Comparison of ENCODE assay signal across 23 cellular contexts in genomic region chr16:57960310-57960709, GRCh38. TPM values are rescaled to one million over a fixed set of nuclear protein-coding genes. Genes with fewer than 3 reads are reported as not detected.
DNase-seq lines count a peak whose midpoint lies in the region; ATAC-seq lines count a peak whose summit lies in the region.
"Had no signal": no experiment of that assay in that cellular context is flagged by ENCODE, and none has a peak within 500 bp of the region (broad histone marks: within the 10 kb centered on the region; RNA-seq: fewer than 3 reads in every experiment).

No MANE protein-coding gene starts in this region.

- H3K36me3 ChIP-seq in trophoblast cell (ENCODE audit: control insufficient read depth in 1 of 2, insufficient read depth in 2 of 2, low read length in 2 of 2) = no peaks in the 10 kb centered on the region
- H3K36me3 ChIP-seq: BE2C had no signal

- no peak overlapping the region for H3K9ac ChIP-seq in trophoblast cell (ENCODE audit: low read length)
- H3K9ac ChIP-seq: GM23248 had no signal

- H2BK5ac ChIP-seq in trophoblast cell (ENCODE audit: low read depth, low read length, poor library complexity) = no peak overlapping the region

- no peaks in the 10 kb centered on the region for H3K4me1 Mint-ChIP-seq in stimulated activated naive CD8-positive, alpha-beta T cell treated with anti-CD3 and anti-CD28 coated beads, Interleukin-15, amount 100 ng/mL, for 72 hours
- H3K4me1 Mint-ChIP-seq: CD4-positive, CD25-positive, alpha-beta regulatory T cell; CD8-positive, alpha-beta memory T cell had no signal

- H3K27ac ChIP-seq in trophoblast cell (ENCODE audit: low read depth, low read length) = no peak overlapping the region
- H3K27ac ChIP-seq: A549, C4-2B, GM23248 had no signal

- no peak overlapping the region for H3K4ac ChIP-seq in trophoblast cell (ENCODE audit: low read depth, low read length)

- no peak overlapping the region for H2AK5ac ChIP-seq in trophoblast cell (ENCODE audit: low read length)

- ATAC-seq in stimulated activated naive CD8-positive, alpha-beta T cell treated with anti-CD3 and anti-CD28 coated beads, Interleukin-15, amount 100 ng/mL, for 72 hours = peak; percentile 7
- ATAC-seq in stimulated activated naive CD8-positive, alpha-beta T cell treated with anti-CD3 and anti-CD28 coated beads, Interleukin-15, Interleukin-2, amounts not matched to agents 100 U/mL and 50 U/mL, for 24 hours = no peak
- no peak for ATAC-seq in HG03442 (IDR thresholded peaks at IDR 0.05; ENCODE audit: unreplicated experiment)
- ATAC-seq: A549, HCT116 had no signal

- H4K91ac ChIP-seq in trophoblast cell (ENCODE audit: low read depth, low read length) = peak overlapping the region; percentile 29

- no peaks in the 10 kb centered on the region for H3K9me3 ChIP-seq in trophoblast cell (ENCODE audit: insufficient read depth, low read depth, low read length)
- H3K9me3 ChIP-seq: A549, BE2C had no signal

- no peak overlapping the region for H2BK12ac ChIP-seq in trophoblast cell (ENCODE audit: low read length)

- H3K9me3 Mint-ChIP-seq in stimulated activated naive CD8-positive, alpha-beta T cell treated with anti-CD3 and anti-CD28 coated beads, Interleukin-15, amount 100 ng/mL, for 72 hours = no peaks in the 10 kb centered on the region
- H3K9me3 Mint-ChIP-seq: CD4-positive, CD25-positive, alpha-beta regulatory T cell; CD8-positive, alpha-beta memory T cell; H9 had no signal

- H3K18ac ChIP-seq in trophoblast cell (ENCODE audit: low read length) = peak overlapping the region; percentile 38

- no peak overlapping the region for H4K12ac ChIP-seq in trophoblast cell (ENCODE audit: low read depth, low read length)

- no peak overlapping the region for H3K4me3 Mint-ChIP-seq in stimulated activated naive CD8-positive, alpha-beta T cell treated with anti-CD3 and anti-CD28 coated beads, Interleukin-15, amount 100 ng/mL, for 72 hours
- H3K4me3 Mint-ChIP-seq: CD4-positive, CD25-positive, alpha-beta regulatory T cell; CD8-positive, alpha-beta memory T cell had no signal

- no peak overlapping the region for H2BK120ac ChIP-seq in trophoblast cell (ENCODE audit: insufficient read depth, low read length, poor library complexity)

- no peak overlapping the region for H4K8ac ChIP-seq in trophoblast cell (ENCODE audit: low read depth, low read length)

- H3K23ac ChIP-seq in trophoblast cell (ENCODE audit: low read length) = no peak overlapping the region

- no peak overlapping the region for H3K14ac ChIP-seq in trophoblast cell (ENCODE audit: low read length)

- H3K27ac Mint-ChIP-seq in stimulated activated naive CD8-positive, alpha-beta T cell treated with anti-CD3 and anti-CD28 coated beads, Interleukin-15, amount 100 ng/mL, for 72 hours = no peak overlapping the region

- H2AFZ ChIP-seq in trophoblast cell (ENCODE audit: insufficient read depth, low read length, poor library complexity) = no peak overlapping the region
- H2AFZ ChIP-seq: GM23248 had no signal

- no peaks in the 10 kb centered on the region for H3K27me3 ChIP-seq in trophoblast cell (ENCODE audit: insufficient read depth, low read length)
- H3K27me3 ChIP-seq: BE2C had no signal

- no peaks in the 10 kb centered on the region for H3K27me3 Mint-ChIP-seq in stimulated activated naive CD8-positive, alpha-beta T cell treated with anti-CD3 and anti-CD28 coated beads, Interleukin-15, amount 100 ng/mL, for 72 hours

- WGBS in trophoblast cell (ENCODE audit: extremely low coverage, insufficient coverage, insufficient read length) = no CpG with 5 or more reads among the region's 10 CpGs

- no peak for DNase-seq in stimulated activated naive CD8-positive, alpha-beta T cell treated with anti-CD3 and anti-CD28 coated beads, Interleukin-15, amount 100 ng/mL, for 72 hours
- no peak for DNase-seq in stimulated activated naive CD8-positive, alpha-beta T cell treated with anti-CD3 and anti-CD28 coated beads, Interleukin-15, Interleukin-2, amounts not matched to agents 100 U/mL and 50 U/mL, for 24 hours
- peak; percentile 29 for DNase-seq in RPMI8226
- DNase-seq in trophoblast cell = no peak
- no peak for DNase-seq in NCI-H345 (lab: John Stamatoyannopoulos, UW)
- DNase-seq in activated T-cell treated with anti-CD3 and anti-CD28 coated beads, Interleukin-2, amount 50 U/mL, for 1 hour = no peak
- DNase-seq: 8988T; ACHN; AML-193; BE2C; CD4-positive, CD25-positive, alpha-beta regulatory T cell; DMS 273 treated with DMSO at 0.1 percent for 48 hours; DMS79; EL; GDM1; GM23248 had no signal

- H3K4me1 ChIP-seq in trophoblast cell (ENCODE audit: control insufficient read depth in 1 of 2, insufficient read depth in 2 of 2, low read length in 2 of 2) = peaks cover 26 to 27% of the 10 kb centered on the region in 2 experiments
- H3K4me1 ChIP-seq: BE2C had no signal

- H3K79me1 ChIP-seq in trophoblast cell (ENCODE audit: low read length) = peaks cover 12% of the 10 kb centered on the region

- H3K4me2 ChIP-seq in trophoblast cell (ENCODE audit: low read length) = no peak overlapping the region
- H3K4me2 ChIP-seq: A549 had no signal

- H3K4me3 ChIP-seq in trophoblast cell (ENCODE audit: low read depth, low read length) = no peak overlapping the region
- H3K4me3 ChIP-seq: A549, GM23248 had no signal

- H3K79me2 ChIP-seq in trophoblast cell (ENCODE audit: control insufficient read depth, insufficient read depth, low read length, poor library complexity) = peaks cover 2% of the 10 kb centered on the region

RNA-seq across cellular contexts. Expression of gene CNGB1, which starts 10.6 kb away (rescaled TPM):
- 0.11 and 0.12 TPM in 2 replicates for polyA plus RNA-seq in trophoblast cell (2013)
- polyA plus RNA-seq: CD4-positive, CD25-positive, alpha-beta regulatory T cell; CD8-positive, alpha-beta memory T cell; GM23248; H1 had no signal

RNA-seq across cellular contexts. Expression of gene ZNF319, which starts 40.2 kb away (rescaled TPM):
- 5.7 and 6.8 TPM in 2 replicates for polyA plus RNA-seq in trophoblast cell (2013)

RNA-seq across cellular contexts. Expression of gene USB1, which starts 40.9 kb away (rescaled TPM):
- 36.6 and 37.1 TPM in 2 replicates for polyA plus RNA-seq in trophoblast cell (2013)
